1 cellular context compared by ENCODE assay signal in genomic region chr12:46401703-46402102, GRCh38.
TF ChIP-seq lines count a peak whose summit lies in the region.

No MANE protein-coding gene starts in this region.

TF ChIP-seq in HEK293, 187 proteins besides CTCF, POLR2A, EP300 and RAD21 (continued from another document):
- TF ChIP-seq ZNF645 (tag by site-specific recombination; IDR thresholded peaks at IDR 0.05), result no peak
TF ChIP-seq in HEK293: peak in this region for 4.
